Comparison of ENCODE assay signal across 15 cellular contexts in the genomic region with DNA sequence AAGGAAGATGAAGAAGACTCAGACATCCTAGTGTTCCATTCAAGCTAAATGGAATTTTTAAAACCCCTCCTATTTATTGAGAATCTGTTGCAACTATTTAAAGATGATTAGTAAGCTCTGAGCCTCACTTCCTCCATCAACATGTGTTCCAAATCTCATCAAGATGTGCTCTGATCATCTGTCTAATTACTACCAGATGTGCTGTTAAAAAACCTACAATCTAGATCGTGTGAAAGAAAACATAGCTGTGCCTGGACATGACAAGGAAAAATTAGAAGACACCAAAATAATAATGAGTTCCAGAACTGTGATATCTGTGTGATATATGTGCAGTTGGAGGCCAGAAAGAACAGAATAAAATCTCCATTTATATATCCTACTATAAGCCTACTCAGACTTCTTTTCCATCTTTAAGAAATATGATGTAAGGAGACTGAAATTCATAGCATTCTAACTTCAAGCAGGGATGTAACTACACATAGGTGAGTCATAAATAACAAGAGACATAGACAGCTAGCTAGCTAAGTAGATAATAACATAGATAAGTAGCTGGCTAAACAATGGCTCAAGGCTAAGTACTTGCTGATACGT. TPM values are rescaled to one million over a fixed set of nuclear protein-coding genes. Genes with fewer than 3 reads are reported as not detected.
DNase-seq lines count a peak whose midpoint lies in the region; ATAC-seq lines count a peak whose summit lies in the region.
"Had no signal": no experiment of that assay in that cellular context is flagged by ENCODE, and none has a peak within 500 bp of the region (broad histone marks: within the 10 kb centered on the region; RNA-seq: fewer than 3 reads in every experiment).

No MANE protein-coding gene starts in this region.

- POLR2A ChIA-PET in activated CD4-positive, alpha-beta memory T cell treated with anti-CD3 and anti-CD28 coated beads for 36 hours (lab: Charles Lee), result no interaction called here

- H3K9me3 Mint-ChIP-seq in activated CD4-positive, alpha-beta memory T cell treated with anti-CD3 and anti-CD28 coated beads for 36 hours, result no peaks in the 10 kb centered on the region
- H3K9me3 Mint-ChIP-seq: CD4-positive, alpha-beta T cell; GM23338 had no signal

- peak overlapping the region; percentile 34 for H3K27ac Mint-ChIP-seq in activated CD4-positive, alpha-beta memory T cell treated with anti-CD3 and anti-CD28 coated beads for 36 hours
- H3K27ac Mint-ChIP-seq: CD4-positive, alpha-beta T cell; GM23338 had no signal

- H3K4me3 Mint-ChIP-seq in activated CD4-positive, alpha-beta memory T cell treated with anti-CD3 and anti-CD28 coated beads for 36 hours, result no peak overlapping the region
- H3K4me3 Mint-ChIP-seq: CD4-positive, alpha-beta T cell; GM23338 had no signal

- peaks cover 38% of the 10 kb centered on the region for H3K4me1 Mint-ChIP-seq in activated CD4-positive, alpha-beta memory T cell treated with anti-CD3 and anti-CD28 coated beads for 36 hours (ENCODE audit: low read depth)

- no peak for ATAC-seq in GM19351 (IDR thresholded peaks at IDR 0.05; ENCODE audit: unreplicated experiment)
- no peak for ATAC-seq in HG03460 (IDR thresholded peaks at IDR 0.05; ENCODE audit: unreplicated experiment)
- ATAC-seq: GM23338 had no signal

- no peaks in the 10 kb centered on the region for H3K27me3 Mint-ChIP-seq in activated CD4-positive, alpha-beta memory T cell treated with anti-CD3 and anti-CD28 coated beads for 36 hours
- H3K27me3 Mint-ChIP-seq: CD4-positive, alpha-beta T cell had no signal

- H3K36me3 Mint-ChIP-seq in activated CD4-positive, alpha-beta memory T cell treated with anti-CD3 and anti-CD28 coated beads for 36 hours, result peaks cover 55% of the 10 kb centered on the region

- intact Hi-C loops in activated CD4-positive, alpha-beta memory T cell treated with anti-CD3 and anti-CD28 coated beads for 36 hours (cut with micrococcal nuclease), result no loop called here

- CTCF ChIA-PET in activated CD4-positive, alpha-beta memory T cell treated with anti-CD3 and anti-CD28 coated beads for 36 hours (lab: Charles Lee), result no interaction called here

- DNase-seq in A172 (ENCODE audit: low spot score), result peak; percentile 10
- peak; percentile 80 for DNase-seq in EL
- DNase-seq in activated CD4-positive, alpha-beta memory T cell treated with anti-CD3 and anti-CD28 coated beads for 36 hours, result no peak
- DNase-seq in fibroblast of peridontal ligament (ENCODE audit: extremely low read depth), result peak; percentile 31
- DNase-seq in activated gamma-delta T cell (lab: John Stamatoyannopoulos, UW), result no peak
- no peak for DNase-seq in NCI-H748 treated with DMSO at 0.1 percent for 48 hours (lab: John Stamatoyannopoulos, UW)
- DNase-seq: activated T-cell treated with anti-CD3 and anti-CD28 coated beads, Interleukin-2, amount 50 U/mL, for 1 hour; CD4-positive, alpha-beta T cell; foreskin melanocyte; KBM-7; NCI-H2029 treated with DMSO at 0.1 percent for 48 hours; stimulated activated CD4-positive, alpha-beta T cell treated with anti-CD3 and anti-CD28 coated beads, Interleukin-12 subunit alpha, Interleukin-12 subunit beta, amount 100 ng/mL, for 4 hours had no signal

RNA-seq across cellular contexts. Expression of gene XPC, which starts 7.7 kb away (rescaled TPM):
- total RNA-seq in A172 (2014; rRNA removed; shearing (Covaris generic)), result 28.4 and 32.2 TPM in 2 replicates
- total RNA-seq in activated CD4-positive, alpha-beta memory T cell treated with anti-CD3 and anti-CD28 coated beads for 36 hours, result 10 to 100 TPM; 27.8 to 31.6 TPM

RNA-seq across cellular contexts. Expression of gene LSM3, which starts 8.0 kb away (rescaled TPM):
- total RNA-seq in A172 (2014; rRNA removed; shearing (Covaris generic)), result 45.3 and 49.4 TPM in 2 replicates
- total RNA-seq in activated CD4-positive, alpha-beta memory T cell treated with anti-CD3 and anti-CD28 coated beads for 36 hours, result 10 to 100 TPM; 22.1 to 22.9 TPM

RNA-seq across cellular contexts. Expression of gene TMEM43, which starts 45.8 kb away (rescaled TPM):
- 117 and 132 TPM in 2 replicates for total RNA-seq in A172 (2014; rRNA removed; shearing (Covaris generic))
- 10 to 100 TPM; 31.0 to 32.4 TPM for total RNA-seq in activated CD4-positive, alpha-beta memory T cell treated with anti-CD3 and anti-CD28 coated beads for 36 hours

RNA-seq across cellular contexts. Expression of gene CHCHD4, which starts 46.0 kb away (rescaled TPM):
- 45.3 and 48.5 TPM in 2 replicates for total RNA-seq in A172 (2014; rRNA removed; shearing (Covaris generic))
- 10 to 100 TPM; 17.5 to 19.2 TPM for total RNA-seq in activated CD4-positive, alpha-beta memory T cell treated with anti-CD3 and anti-CD28 coated beads for 36 hours

Comparison
In these comparisons a context has a peak if more than half of its experiments do, and no peak if none do; other contexts are left out.
1. DNase-seq: peak in A172 (single experiment), EL (single experiment) and fibroblast of peridontal ligament (single experiment); none in activated CD4-positive, alpha-beta memory T cell treated with anti-CD3 and anti-CD28 coated beads for 36 hours (single experiment), activated gamma-delta T cell (single experiment) and NCI-H748 treated with DMSO at 0.1 percent for 48 hours (single experiment).